In the genomic region with DNA sequence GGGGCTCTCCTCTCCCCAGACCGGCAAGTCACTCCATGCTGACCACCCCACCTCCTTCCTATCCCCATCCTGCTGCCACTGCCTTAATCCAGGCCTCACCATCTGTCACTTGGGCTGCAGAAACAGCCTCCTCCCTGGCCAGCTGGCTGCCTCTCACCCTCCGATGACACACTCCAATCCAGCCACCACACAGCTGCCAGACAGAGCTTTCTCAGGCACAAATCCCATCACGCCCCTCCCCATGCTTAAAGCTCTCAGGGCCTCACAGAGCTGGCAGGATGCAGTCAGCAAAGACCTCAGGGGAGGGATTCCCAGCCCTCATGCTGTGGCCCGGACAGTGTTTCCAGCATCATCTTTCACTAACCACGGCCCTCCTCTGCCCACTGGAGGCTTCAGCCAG, we compare ENCODE assay signal across 1 cellular context.
TF ChIP-seq lines count a peak whose summit lies in the region.

No MANE protein-coding gene starts in this region.

TF ChIP-seq in WTC11, 78 proteins besides CTCF, POLR2A, EP300 and RAD21 (continued from another document):
- TF ChIP-seq, protein P1, sequence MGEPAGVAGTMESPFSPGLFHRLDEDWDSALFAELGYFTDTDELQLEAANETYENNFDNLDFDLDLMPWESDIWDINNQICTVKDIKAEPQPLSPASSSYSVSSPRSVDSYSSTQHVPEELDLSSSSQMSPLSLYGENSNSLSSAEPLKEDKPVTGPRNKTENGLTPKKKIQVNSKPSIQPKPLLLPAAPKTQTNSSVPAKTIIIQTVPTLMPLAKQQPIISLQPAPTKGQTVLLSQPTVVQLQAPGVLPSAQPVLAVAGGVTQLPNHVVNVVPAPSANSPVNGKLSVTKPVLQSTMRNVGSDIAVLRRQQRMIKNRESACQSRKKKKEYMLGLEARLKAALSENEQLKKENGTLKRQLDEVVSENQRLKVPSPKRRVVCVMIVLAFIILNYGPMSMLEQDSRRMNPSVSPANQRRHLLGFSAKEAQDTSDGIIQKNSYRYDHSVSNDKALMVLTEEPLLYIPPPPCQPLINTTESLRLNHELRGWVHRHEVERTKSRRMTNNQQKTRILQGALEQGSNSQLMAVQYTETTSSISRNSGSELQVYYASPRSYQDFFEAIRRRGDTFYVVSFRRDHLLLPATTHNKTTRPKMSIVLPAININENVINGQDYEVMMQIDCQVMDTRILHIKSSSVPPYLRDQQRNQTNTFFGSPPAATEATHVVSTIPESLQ (CRISPR knock-in tag; IDR thresholded peaks at IDR 0.05) = no peak
- TF ChIP-seq JAZF1 (CRISPR knock-in tag; IDR thresholded peaks at IDR 0.05) (no peak), TEAD4 (CRISPR knock-in tag; IDR thresholded peaks at IDR 0.05) (no peak)
